ENCODE assay signal across 19 cellular contexts in the genomic region with DNA sequence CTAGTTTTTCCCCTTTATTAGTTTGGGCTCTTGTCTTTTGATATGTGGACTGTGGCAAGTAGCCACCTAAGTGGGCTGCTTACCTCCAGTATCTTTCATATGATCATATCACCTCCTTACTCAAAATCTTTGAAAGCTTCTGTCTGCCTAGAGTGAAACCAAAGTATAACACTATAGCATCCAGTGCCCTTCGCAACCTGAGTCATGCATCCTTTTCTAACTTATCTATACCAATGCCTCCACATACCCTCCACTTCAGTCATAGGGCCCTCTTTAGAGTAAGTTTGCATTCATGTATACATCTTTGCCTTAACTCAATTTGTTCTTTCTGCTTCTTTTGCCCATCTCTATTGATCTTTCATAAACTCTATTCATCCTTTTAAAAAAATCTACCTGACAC. TPM values are rescaled to one million over a fixed set of nuclear protein-coding genes. Genes with fewer than 3 reads are reported as not detected.
A peak's percentile ranks its signal among the peaks of the same experiment; 100 is the strongest.
DNase-seq lines count a peak whose midpoint lies in the region; ATAC-seq, FAIRE-seq and TF ChIP-seq lines count a peak whose summit lies in the region.
"Had no signal": no experiment of that assay in that cellular context is flagged by ENCODE, and none has a peak within 500 bp of the region (broad histone marks: within the 10 kb centered on the region; RNA-seq: fewer than 3 reads in every experiment).

No MANE protein-coding gene starts in this region.

- no peak for DNase-seq in activated CD8-positive, alpha-beta T cell treated with anti-CD3 and anti-CD28 coated beads for 36 hours
- DNase-seq in activated CD8-positive, alpha-beta T cell treated with anti-CD3 and anti-CD28 coated beads, Interleukin-2, amount 10 ng/mL, durations not matched to agents 7 days and 5 days: no peak
- DNase-seq in HTR-8/SVneo (ENCODE audit: insufficient read length, low spot score) (no peak), amygdala (lab: John Stamatoyannopoulos, UW) (no peak), glutamatergic neuron (no peak)
- DNase-seq in stimulated activated CD4-positive, alpha-beta T cell treated with anti-CD3 and anti-CD28 coated beads, Interleukin-2, amount 100 ng/mL, for 24 hours: no peak
- DNase-seq: 8988T; C1 segment of cervical spinal cord; Calu3; CD4-positive, alpha-beta T cell; DMS 273 treated with DMSO at 0.1 percent for 48 hours; DMS79; KG1 had no signal

- intact Hi-C loops in activated CD8-positive, alpha-beta T cell treated with anti-CD3 and anti-CD28 coated beads for 36 hours (cut with micrococcal nuclease): no loop called here

- H3K27me3 Mint-ChIP-seq in activated CD8-positive, alpha-beta T cell treated with anti-CD3 and anti-CD28 coated beads for 36 hours: peaks cover 6% of the 10 kb centered on the region
- H3K27me3 Mint-ChIP-seq in activated CD8-positive, alpha-beta T cell treated with anti-CD3 and anti-CD28 coated beads, Interleukin-2, amount 10 ng/mL, durations not matched to agents 7 days and 5 days (ENCODE audit: low read depth): no peaks in the 10 kb centered on the region
- H3K27me3 Mint-ChIP-seq in activated T-helper 17 cell treated with anti-CD3 and anti-CD28 coated beads, Interleukin-2, amount 50 U/mL, for 72 hours: peaks cover 3% of the 10 kb centered on the region
- H3K27me3 Mint-ChIP-seq in glutamatergic neuron (ENCODE audit: unreplicated experiment): no peaks in the 10 kb centered on the region
- H3K27me3 Mint-ChIP-seq: B cell; CD4-positive, alpha-beta T cell; IgD-negative memory B cell had no signal

- FAIRE-seq in HTR-8/SVneo (lab: Jason Lieb, UNC): no peak

- peaks cover under 1% of the 10 kb centered on the region for H3K4me1 Mint-ChIP-seq in activated CD8-positive, alpha-beta T cell treated with anti-CD3 and anti-CD28 coated beads for 36 hours (ENCODE audit: low read depth)
- H3K4me1 Mint-ChIP-seq in activated CD8-positive, alpha-beta T cell treated with anti-CD3 and anti-CD28 coated beads, Interleukin-2, amount 10 ng/mL, durations not matched to agents 7 days and 5 days (ENCODE audit: low read depth): no peaks in the 10 kb centered on the region
- H3K4me1 Mint-ChIP-seq in activated T-helper 17 cell treated with anti-CD3 and anti-CD28 coated beads, Interleukin-2, amount 50 U/mL, for 72 hours: peaks cover under 1% of the 10 kb centered on the region
- peaks cover under 1% of the 10 kb centered on the region for H3K4me1 Mint-ChIP-seq in glutamatergic neuron (ENCODE audit: low read depth, unreplicated experiment)

- peaks cover under 1% of the 10 kb centered on the region for H3K9me3 Mint-ChIP-seq in activated CD8-positive, alpha-beta T cell treated with anti-CD3 and anti-CD28 coated beads for 36 hours
- H3K9me3 Mint-ChIP-seq in activated CD8-positive, alpha-beta T cell treated with anti-CD3 and anti-CD28 coated beads, Interleukin-2, amount 10 ng/mL, durations not matched to agents 7 days and 5 days (ENCODE audit: insufficient read depth): no peaks in the 10 kb centered on the region
- H3K9me3 Mint-ChIP-seq in activated T-helper 17 cell treated with anti-CD3 and anti-CD28 coated beads, Interleukin-2, amount 50 U/mL, for 72 hours: peaks cover 8% of the 10 kb centered on the region
- H3K9me3 Mint-ChIP-seq in glutamatergic neuron (ENCODE audit: unreplicated experiment): no peaks in the 10 kb centered on the region
- H3K9me3 Mint-ChIP-seq: CD4-positive, alpha-beta T cell; GM23338 had no signal

- no peaks in the 10 kb centered on the region for H3K36me3 Mint-ChIP-seq in activated CD8-positive, alpha-beta T cell treated with anti-CD3 and anti-CD28 coated beads for 36 hours (ENCODE audit: low read depth)
- no peaks in the 10 kb centered on the region for H3K36me3 Mint-ChIP-seq in activated CD8-positive, alpha-beta T cell treated with anti-CD3 and anti-CD28 coated beads, Interleukin-2, amount 10 ng/mL, durations not matched to agents 7 days and 5 days (ENCODE audit: low read depth)
- no peaks in the 10 kb centered on the region for H3K36me3 Mint-ChIP-seq in activated T-helper 17 cell treated with anti-CD3 and anti-CD28 coated beads, Interleukin-2, amount 50 U/mL, for 72 hours (ENCODE audit: low read depth)
- no peaks in the 10 kb centered on the region for H3K36me3 Mint-ChIP-seq in glutamatergic neuron (ENCODE audit: unreplicated experiment)

- CTCF ChIA-PET in activated CD8-positive, alpha-beta T cell treated with anti-CD3 and anti-CD28 coated beads for 36 hours (lab: Charles Lee): no interaction called here
- CTCF ChIA-PET in activated CD8-positive, alpha-beta T cell treated with anti-CD3 and anti-CD28 coated beads, Interleukin-2, amount 10 ng/mL, durations not matched to agents 7 days and 5 days (lab: Charles Lee): no interaction called here

- no peak overlapping the region for H3K27ac Mint-ChIP-seq in activated CD8-positive, alpha-beta T cell treated with anti-CD3 and anti-CD28 coated beads for 36 hours
- no peak overlapping the region for H3K27ac Mint-ChIP-seq in activated CD8-positive, alpha-beta T cell treated with anti-CD3 and anti-CD28 coated beads, Interleukin-2, amount 10 ng/mL, durations not matched to agents 7 days and 5 days
- H3K27ac Mint-ChIP-seq in activated T-helper 17 cell treated with anti-CD3 and anti-CD28 coated beads, Interleukin-2, amount 50 U/mL, for 72 hours: no peak overlapping the region
- H3K27ac Mint-ChIP-seq in glutamatergic neuron (ENCODE audit: unreplicated experiment): no peak overlapping the region
- H3K27ac Mint-ChIP-seq: B cell; CD4-positive, alpha-beta T cell; GM23338; IgD-negative memory B cell had no signal

- H3K4me3 Mint-ChIP-seq in activated CD8-positive, alpha-beta T cell treated with anti-CD3 and anti-CD28 coated beads for 36 hours: no peak overlapping the region
- H3K4me3 Mint-ChIP-seq in activated CD8-positive, alpha-beta T cell treated with anti-CD3 and anti-CD28 coated beads, Interleukin-2, amount 10 ng/mL, durations not matched to agents 7 days and 5 days: no peak overlapping the region
- no peak overlapping the region for H3K4me3 Mint-ChIP-seq in activated T-helper 17 cell treated with anti-CD3 and anti-CD28 coated beads, Interleukin-2, amount 50 U/mL, for 72 hours
- H3K4me3 Mint-ChIP-seq in glutamatergic neuron (ENCODE audit: unreplicated experiment): no peak overlapping the region
- H3K4me3 Mint-ChIP-seq: B cell; CD4-positive, alpha-beta T cell; GM23338; IgD-negative memory B cell had no signal

- ATAC-seq in activated CD8-positive, alpha-beta T cell treated with anti-CD3 and anti-CD28 coated beads for 36 hours: peak; percentile 30
- ATAC-seq in activated CD8-positive, alpha-beta T cell treated with anti-CD3 and anti-CD28 coated beads, Interleukin-2, amount 10 ng/mL, durations not matched to agents 7 days and 5 days: no peak
- ATAC-seq in HG03196 (IDR thresholded peaks at IDR 0.05; ENCODE audit: unreplicated experiment): peak; percentile 34
- peak; percentile 56 for ATAC-seq in activated T-helper 17 cell treated with anti-CD3 and anti-CD28 coated beads, Interleukin-2, amount 50 U/mL, for 72 hours (replicated peaks)
- ATAC-seq: GM23338 had no signal

- POLR2A ChIA-PET in activated CD8-positive, alpha-beta T cell treated with anti-CD3 and anti-CD28 coated beads for 36 hours (lab: Charles Lee): no interaction called here
- POLR2A ChIA-PET in activated CD8-positive, alpha-beta T cell treated with anti-CD3 and anti-CD28 coated beads, Interleukin-2, amount 10 ng/mL, durations not matched to agents 7 days and 5 days (lab: Charles Lee): no interaction called here

- no peak for TF ChIP-seq CTCF in activated CD8-positive, alpha-beta T cell treated with anti-CD3 and anti-CD28 coated beads for 36 hours (IDR thresholded peaks at IDR 0.05)
- no peak for TF ChIP-seq CTCF in glutamatergic neuron (IDR thresholded peaks at IDR 0.05; ENCODE audit: partially characterized antibody, unreplicated experiment)

RNA-seq across cellular contexts. Expression of a gene that starts 15.7 kb away (rescaled TPM):
- under 1 TPM; 0.14 to 0.38 TPM for total RNA-seq in activated CD8-positive, alpha-beta T cell treated with anti-CD3 and anti-CD28 coated beads for 36 hours
- under 1 TPM; 0.39 to 0.55 TPM for total RNA-seq in activated CD8-positive, alpha-beta T cell treated with anti-CD3 and anti-CD28 coated beads, Interleukin-2, amount 10 ng/mL, durations not matched to agents 7 days and 5 days
- total RNA-seq in activated T-helper 17 cell treated with anti-CD3 and anti-CD28 coated beads, Interleukin-2, amount 50 U/mL, for 72 hours: 1 to 10 TPM; 1.5 to 2.5 TPM
- total RNA-seq in glutamatergic neuron (ENCODE audit: unreplicated experiment): 0.29 TPM
- total RNA-seq: G401 had no signal
